ENCODE assay signal across 8 cellular contexts in genomic region chr9:128218518-128219389, GRCh38. TPM values are rescaled to one million over a fixed set of nuclear protein-coding genes. Genes with fewer than 3 reads are reported as not detected.
A peak's percentile ranks its signal among the peaks of the same experiment; 100 is the strongest.
DNase-seq lines count a peak whose midpoint lies in the region; ATAC-seq and TF ChIP-seq lines count a peak whose summit lies in the region.

No MANE protein-coding gene starts in this region.

- H3K9me3 ChIP-seq in RWPE2 (ENCODE audit: severe bottlenecking), result no peaks in the 10 kb centered on the region

- no peak overlapping the region for H3K27ac ChIP-seq in RWPE2 (ENCODE audit: poor library complexity, severe bottlenecking)

- H3K27me3 Mint-ChIP-seq in activated naive CD4-positive, alpha-beta T cell treated with anti-CD3 and anti-CD28 coated beads for 36 hours (ENCODE audit: low read depth), result no peaks in the 10 kb centered on the region

- H3K27me3 ChIP-seq in RWPE2 (ENCODE audit: insufficient read depth, poor library complexity, severe bottlenecking), result no peaks in the 10 kb centered on the region

- peak overlapping the region; percentile 77 for H3K4me3 Mint-ChIP-seq in activated naive CD4-positive, alpha-beta T cell treated with anti-CD3 and anti-CD28 coated beads for 36 hours

- no peaks in the 10 kb centered on the region; the same call in 1 of the 2 replicates for H3K36me3 ChIP-seq in RWPE2 (ENCODE audit: low read depth)

- ATAC-seq in GM19025 (IDR thresholded peaks at IDR 0.05; ENCODE audit: low read depth, unreplicated experiment), result peak; percentile 90
- peak; percentile 72 for ATAC-seq in HG03439 (IDR thresholded peaks at IDR 0.05; ENCODE audit: unreplicated experiment)
- peak; percentile 90 for ATAC-seq in RWPE2 (ENCODE audit: low read depth)

- no peak overlapping the region for H3K27ac Mint-ChIP-seq in activated naive CD4-positive, alpha-beta T cell treated with anti-CD3 and anti-CD28 coated beads for 36 hours

- CTCF ChIA-PET in activated naive CD4-positive, alpha-beta T cell treated with anti-CD3 and anti-CD28 coated beads for 36 hours (lab: Charles Lee), result interaction anchor here (1.2 kb wide), 1 partner anchor 28 kb away, joined by 3 read pairs; no protein-coding TSS in a partner anchor

- H3K9me3 Mint-ChIP-seq in activated naive CD4-positive, alpha-beta T cell treated with anti-CD3 and anti-CD28 coated beads for 36 hours, result no peaks in the 10 kb centered on the region

- H3K36me3 Mint-ChIP-seq in activated naive CD4-positive, alpha-beta T cell treated with anti-CD3 and anti-CD28 coated beads for 36 hours (ENCODE audit: low read depth), result no peaks in the 10 kb centered on the region

- DNase-seq in 8988T (peak; percentile 80), RWPE2 (ENCODE audit: low spot score) (peak; percentile 97), glomerular endothelial cell (ENCODE audit: extremely low read depth, low read depth, low spot score) (peak; percentile 63), nucleus accumbens (lab: John Stamatoyannopoulos, UW) (peak; percentile 21 to 90 (median 70)), superior temporal gyrus (ENCODE audit: extremely low spot score) (peak; percentile 75)
- peak; percentile 99 for DNase-seq in activated naive CD4-positive, alpha-beta T cell treated with anti-CD3 and anti-CD28 coated beads for 36 hours

- TF ChIP-seq CTCF in RWPE2 (IDR thresholded peaks at IDR 0.05; ENCODE audit: poor library complexity, severe bottlenecking), result no peak

- intact Hi-C loops in activated naive CD4-positive, alpha-beta T cell treated with anti-CD3 and anti-CD28 coated beads for 36 hours (cut with micrococcal nuclease), result loop anchor here (1.0 to 2.0 kb wide), 3 partner anchors 26 to 58 kb away; partner anchors contain the start of gene BBLN

- H3K4me1 ChIP-seq in RWPE2 (ENCODE audit: insufficient read depth, poor library complexity, severe bottlenecking), result no peaks in the 10 kb centered on the region

- peaks cover 13% of the 10 kb centered on the region for H3K4me1 Mint-ChIP-seq in activated naive CD4-positive, alpha-beta T cell treated with anti-CD3 and anti-CD28 coated beads for 36 hours (ENCODE audit: low read depth)

- H3K4me3 ChIP-seq in RWPE2 (ENCODE audit: severe bottlenecking), result peak overlapping the region; percentile 22

RNA-seq across cellular contexts. Expression of gene DNM1, which starts 15.6 kb away (rescaled TPM):
- total RNA-seq in activated naive CD4-positive, alpha-beta T cell treated with anti-CD3 and anti-CD28 coated beads for 36 hours, result under 1 TPM; 0.07 to 0.77 TPM
- 2.7 and 7.9 TPM in 2 replicates for total RNA-seq in glomerular endothelial cell

RNA-seq across cellular contexts. Expression of gene CIZ1, which starts 27.4 kb away (rescaled TPM):
- 10 to 100 TPM; 79.5 to 82.8 TPM for total RNA-seq in activated naive CD4-positive, alpha-beta T cell treated with anti-CD3 and anti-CD28 coated beads for 36 hours
- 68.1 and 69.4 TPM in 2 replicates for total RNA-seq in glomerular endothelial cell

RNA-seq across cellular contexts. Expression of gene GOLGA2, which starts 57.1 kb away (rescaled TPM):
- total RNA-seq in activated naive CD4-positive, alpha-beta T cell treated with anti-CD3 and anti-CD28 coated beads for 36 hours, result 10 to 100 TPM; 33.3 to 34.4 TPM
- total RNA-seq in glomerular endothelial cell, result 62.4 and 138 TPM in 2 replicates

RNA-seq across cellular contexts. Expression of gene SWI5, which starts 57.3 kb away (rescaled TPM):
- 10 to 100 TPM; 13.3 to 15.5 TPM for total RNA-seq in activated naive CD4-positive, alpha-beta T cell treated with anti-CD3 and anti-CD28 coated beads for 36 hours
- total RNA-seq in glomerular endothelial cell, result 28.4 and 37.8 TPM in 2 replicates

RNA-seq across cellular contexts. Expression of gene BBLN, which starts 58.7 kb away (rescaled TPM):
- 10 to 100 TPM; 73.3 to 77.7 TPM for total RNA-seq in activated naive CD4-positive, alpha-beta T cell treated with anti-CD3 and anti-CD28 coated beads for 36 hours
- 274 and 308 TPM in 2 replicates for total RNA-seq in glomerular endothelial cell
